ENCODE assay signal across 14 cellular contexts in genomic region chr1:54480201-54480848, GRCh38.
DNase-seq lines count a peak whose midpoint lies in the region; ATAC-seq, FAIRE-seq and TF ChIP-seq lines count a peak whose summit lies in the region.
"Had no signal": no experiment of that assay in that cellular context is flagged by ENCODE, and none has a peak within 500 bp of the region (broad histone marks: within the 10 kb centered on the region; RNA-seq: fewer than 3 reads in every experiment).

No MANE protein-coding gene starts in this region.

- no peak for TF ChIP-seq POLR2A in GM12892 (IDR thresholded peaks at IDR 0.05; ENCODE audit: low read depth, low read length)

- no peaks in the 10 kb centered on the region for H3K9me3 Mint-ChIP-seq in chondrocyte (ENCODE audit: low read depth)

- peaks cover 2% of the 10 kb centered on the region for H3K27me3 Mint-ChIP-seq in chondrocyte (ENCODE audit: low read depth)

- no peak overlapping the region for H3K4me3 Mint-ChIP-seq in chondrocyte (ENCODE audit: unreplicated experiment)

- H3K4me3 ChIP-seq in right atrium auricular region (no peak overlapping the region), WERI-Rb-1 (ENCODE audit: low read depth, low read length) (no peak overlapping the region)

- no peak for FAIRE-seq in GM12892 (lab: Jason Lieb, UNC)

- intact Hi-C loops in left ventricle myocardium superior (cut with micrococcal nuclease): loop anchor here (5.0 kb wide), 1 partner anchor 63 kb away; no protein-coding TSS in a partner anchor

- H3K36me3 ChIP-seq in right atrium auricular region (no peaks in the 10 kb centered on the region), WERI-Rb-1 (no peaks in the 10 kb centered on the region)

- no peak for TF ChIP-seq CTCF in right atrium auricular region (IDR thresholded peaks at IDR 0.05)
- no peak for TF ChIP-seq CTCF in WERI-Rb-1 (IDR thresholded peaks at IDR 0.05; ENCODE audit: low read depth, low read length)
- TF ChIP-seq CTCF in chondrocyte (IDR thresholded peaks at IDR 0.05): no peak

- H3K9me3 ChIP-seq in right atrium auricular region: no peaks in the 10 kb centered on the region
- no peaks in the 10 kb centered on the region for H3K9me3 ChIP-seq in WERI-Rb-1 (ENCODE audit: severe bottlenecking)

- H3K27me3 ChIP-seq in right atrium auricular region: no peaks in the 10 kb centered on the region
- H3K27me3 ChIP-seq in WERI-Rb-1 (ENCODE audit: insufficient read depth, low read depth, severe bottlenecking): no peaks in the 10 kb centered on the region

- H3K36me3 Mint-ChIP-seq in chondrocyte (ENCODE audit: low read depth): no peaks in the 10 kb centered on the region

- peaks cover 7% of the 10 kb centered on the region for H3K4me1 Mint-ChIP-seq in chondrocyte (ENCODE audit: low read depth)

- H3K27ac ChIP-seq in right atrium auricular region (no peak overlapping the region), WERI-Rb-1 (peak overlapping the region; percentile 31; the same call in 1 of the 2 replicates)

- H3K27ac Mint-ChIP-seq in chondrocyte (ENCODE audit: unreplicated experiment): no peak overlapping the region

- peaks cover 0 to 7% of the 10 kb centered on the region in 2 donors for H3K4me1 ChIP-seq in right atrium auricular region

- ATAC-seq in left ventricle myocardium superior (peak; percentile 24), HG03469 (IDR thresholded peaks at IDR 0.05; ENCODE audit: unreplicated experiment) (no peak)
- ATAC-seq: esophagus mucosa had no signal

- DNase-seq in left ventricle myocardium superior (no peak), right atrium auricular region (ENCODE audit: low spot score) (no peak), WERI-Rb-1 (no peak), left kidney (ENCODE audit: low read depth, low spot score) (peak; percentile 95), DMS 273 treated with DMSO at 0.1 percent for 48 hours (lab: John Stamatoyannopoulos, UW) (no peak), chondrocyte (ENCODE audit: low spot score) (no peak), GM12892 (ENCODE audit: insufficient read length) (no peak)
- DNase-seq: GOT3; NCI-H2227 treated with DMSO at 0.1 percent for 48 hours; nucleus accumbens; SHP77 treated with DMSO at 0.1 percent for 48 hours; stimulated activated CD4-positive, alpha-beta T cell treated with anti-CD3 and anti-CD28 coated beads, Interleukin-1b, Interleukin-23, amount 100 ng/mL, for 48 hours had no signal
